In genomic region chr1:203650012-203650836, GRCh38 we compare ENCODE assay signal across 8 cellular contexts. TPM values are rescaled to one million over a fixed set of nuclear protein-coding genes. Genes with fewer than 3 reads are reported as not detected.
DNase-seq lines count a peak whose midpoint lies in the region; ATAC-seq, FAIRE-seq and TF ChIP-seq lines count a peak whose summit lies in the region.

No MANE protein-coding gene starts in this region.

- DNase-seq in GM12892 (ENCODE audit: insufficient read length) (peak; percentile 38), NCI-H69 (lab: John Stamatoyannopoulos, UW) (peak; percentile 93), germinal center (ENCODE audit: low spot score) (peak; percentile 65), retina (peak; percentile 79), NCI-H1694 treated with DMSO at 0.1 percent for 48 hours (lab: John Stamatoyannopoulos, UW) (no peak), NCI-H446 (lab: John Stamatoyannopoulos, UW) (no peak)
- DNase-seq in activated effector memory CD4-positive, alpha-beta T cell treated with anti-CD3 and anti-CD28 coated beads, Interleukin-2, amount 50 U/mL, for 16 hours: peak; percentile 89

- TF ChIP-seq POLR2A in GM12892 (IDR thresholded peaks at IDR 0.05; ENCODE audit: low read depth, low read length): no peak

- ATAC-seq in HG02884 (IDR thresholded peaks at IDR 0.05; ENCODE audit: unreplicated experiment): peak; percentile 47

- FAIRE-seq in GM12892 (lab: Jason Lieb, UNC): peak; percentile 69

RNA-seq across cellular contexts. Expression of gene ATP2B4, which starts 23.6 kb away (rescaled TPM):
- 3.3 TPM for polyA plus RNA-seq in GM12892 (2012; ENCODE audit: missing spikeins)

Comparison
In these comparisons a context has a peak if more than half of its experiments do, and no peak if none do; other contexts are left out.
1. DNase-seq: peak in GM12892 (single experiment), NCI-H69 (single experiment), activated effector memory CD4-positive, alpha-beta T cell treated with anti-CD3 and anti-CD28 coated beads, Interleukin-2, amount 50 U/mL, for 16 hours (single experiment), germinal center (single experiment) and retina (single experiment); none in NCI-H1694 treated with DMSO at 0.1 percent for 48 hours (single experiment) and NCI-H446 (0 of 2).